ENCODE assay signal across 18 cellular contexts in the genomic region with DNA sequence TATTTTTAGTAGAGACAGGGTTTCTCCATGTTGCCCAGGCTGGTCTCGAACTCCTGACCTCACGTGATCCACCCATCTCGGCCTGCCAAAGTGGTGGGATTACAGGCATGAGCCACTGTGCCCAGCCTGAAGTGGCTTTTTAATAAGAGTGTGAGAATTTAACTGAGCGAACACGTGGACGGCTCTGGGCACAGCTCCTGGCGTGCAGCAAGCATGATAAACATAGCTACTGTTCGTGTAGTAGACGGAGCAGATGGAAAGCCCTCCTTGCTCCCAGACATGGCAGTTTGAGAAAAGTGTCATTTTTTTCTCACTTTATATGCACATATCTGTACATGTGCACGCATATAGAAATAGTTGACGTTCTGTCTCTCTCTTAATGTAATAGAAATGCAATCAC. TPM values are rescaled to one million over a fixed set of nuclear protein-coding genes. Genes with fewer than 3 reads are reported as not detected.
"Had no signal": no experiment of that assay in that cellular context is flagged by ENCODE, and none has a peak within 500 bp of the region (broad histone marks: within the 10 kb centered on the region; RNA-seq: fewer than 3 reads in every experiment).

No MANE protein-coding gene starts in this region.

- DNase-seq: activated CD4-positive, alpha-beta T cell treated with anti-CD3 and anti-CD28 coated beads for 4 hours; activated CD8-positive, alpha-beta memory T cell treated with anti-CD3 and anti-CD28 coated beads, Interleukin-2, amount 50 U/mL, for 48 hours; activated CD8-positive, alpha-beta T cell treated with anti-CD3 and anti-CD28 coated beads for 36 hours; activated naive CD4-positive, alpha-beta T cell treated with anti-CD3 and anti-CD28 coated beads, Interleukin-2, amount 50 U/mL, for 16 hours; activated naive CD8-positive, alpha-beta T cell treated with anti-CD3 and anti-CD28 coated beads, Interleukin-2, amount 10 ng/mL, durations not matched to agents 7 days and 5 days; activated T-cell treated with anti-CD3 and anti-CD28 coated beads, Interleukin-2, amount 50 U/mL, for 1 hour; adrenal gland; KG1; NCI-H1092; NCI-H1417; NCI-H2029 treated with DMSO at 0.1 percent for 48 hours; NCI-H524; Peyer's patch; SHP77 had no signal

- H3K4me1 Mint-ChIP-seq: activated naive CD8-positive, alpha-beta T cell treated with anti-CD3 and anti-CD28 coated beads, Interleukin-2, amount 10 ng/mL, durations not matched to agents 7 days and 5 days had no signal

- H3K9me3 Mint-ChIP-seq: activated CD8-positive, alpha-beta T cell treated with anti-CD3 and anti-CD28 coated beads for 36 hours; activated naive CD8-positive, alpha-beta T cell treated with anti-CD3 and anti-CD28 coated beads, Interleukin-2, amount 10 ng/mL, durations not matched to agents 7 days and 5 days; T-helper 1 cell treated with Interleukin-12 subunit alpha and Interleukin-12 subunit beta and Interleukin-4 antibody, amounts not matched to agents 30 μg/mL and 1 μg/mL, for 36 hours had no signal

- ATAC-seq: activated CD4-positive, CD25-positive, alpha-beta regulatory T cell treated with anti-CD3 and anti-CD28 coated beads, Interleukin-2, amount 50 U/mL, for 24 hours; activated CD8-positive, alpha-beta T cell treated with anti-CD3 and anti-CD28 coated beads for 36 hours had no signal

- H3K4me3 Mint-ChIP-seq: activated CD8-positive, alpha-beta T cell treated with anti-CD3 and anti-CD28 coated beads for 36 hours; activated naive CD8-positive, alpha-beta T cell treated with anti-CD3 and anti-CD28 coated beads, Interleukin-2, amount 10 ng/mL, durations not matched to agents 7 days and 5 days; T-helper 1 cell treated with Interleukin-12 subunit alpha and Interleukin-12 subunit beta and Interleukin-4 antibody, amounts not matched to agents 30 μg/mL and 1 μg/mL, for 36 hours had no signal

- H3K36me3 Mint-ChIP-seq: activated naive CD8-positive, alpha-beta T cell treated with anti-CD3 and anti-CD28 coated beads, Interleukin-2, amount 10 ng/mL, durations not matched to agents 7 days and 5 days had no signal

- H3K27ac Mint-ChIP-seq: activated CD8-positive, alpha-beta T cell treated with anti-CD3 and anti-CD28 coated beads for 36 hours; activated naive CD8-positive, alpha-beta T cell treated with anti-CD3 and anti-CD28 coated beads, Interleukin-2, amount 10 ng/mL, durations not matched to agents 7 days and 5 days; T-helper 1 cell treated with Interleukin-12 subunit alpha and Interleukin-12 subunit beta and Interleukin-4 antibody, amounts not matched to agents 30 μg/mL and 1 μg/mL, for 36 hours had no signal

RNA-seq across cellular contexts. Expression of gene EMID1, which starts 7.0 kb away (rescaled TPM):
- total RNA-seq: activated naive CD8-positive, alpha-beta T cell treated with anti-CD3 and anti-CD28 coated beads, Interleukin-2, amount 10 ng/mL, durations not matched to agents 7 days and 5 days; bronchial epithelial cell; MCF 10A had no signal
